In genomic region chr5:159206368-159206767, GRCh38 we compare ENCODE assay signal across 1 cellular context.
TF ChIP-seq lines count a peak whose summit lies in the region.

No MANE protein-coding gene starts in this region.

TF ChIP-seq in HepG2, 621 proteins besides CTCF, POLR2A, EP300 and RAD21:
- TF ChIP-seq ZNF556 (CRISPR knock-in tag; IDR thresholded peaks at IDR 0.05; ENCODE audit: borderline replicate concordance) (no peak), ZNF660 (CRISPR knock-in tag; IDR thresholded peaks at IDR 0.05; ENCODE audit: borderline replicate concordance, low read depth) (no peak), ZNF775 (CRISPR knock-in tag; IDR thresholded peaks at IDR 0.05; ENCODE audit: borderline replicate concordance) (no peak), IRX3 (CRISPR knock-in tag; IDR thresholded peaks at IDR 0.05; ENCODE audit: borderline replicate concordance, low read depth) (no peak), KMT2A (CRISPR knock-in tag; IDR thresholded peaks at IDR 0.05) (no peak), ZNF326 (CRISPR knock-in tag; IDR thresholded peaks at IDR 0.05; ENCODE audit: borderline replicate concordance) (no peak)
- TF ChIP-seq, protein P1, sequence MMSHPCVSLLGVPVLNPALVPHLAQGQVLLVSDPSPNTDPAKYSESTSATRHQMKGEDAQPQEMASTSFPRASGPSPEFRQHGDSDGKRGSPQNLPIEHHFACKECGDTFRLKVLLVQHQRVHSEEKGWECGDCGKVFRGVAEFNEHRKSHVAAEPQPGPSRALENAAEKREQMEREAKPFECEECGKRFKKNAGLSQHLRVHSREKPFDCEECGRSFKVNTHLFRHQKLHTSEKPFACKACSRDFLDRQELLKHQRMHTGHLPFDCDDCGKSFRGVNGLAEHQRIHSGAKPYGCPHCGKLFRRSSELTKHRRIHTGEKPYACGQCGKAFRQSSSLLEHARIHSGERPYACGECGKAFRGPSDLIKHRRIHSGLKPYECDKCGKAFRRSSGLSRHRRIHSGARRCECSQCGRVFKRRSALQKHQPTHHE (CRISPR knock-in tag; IDR thresholded peaks at IDR 0.05; ENCODE audit: borderline replicate concordance): no peak
